In genomic region chr9:26292943-26293342, GRCh38 we compare ENCODE assay signal across 14 cellular contexts.
DNase-seq lines count a peak whose midpoint lies in the region; ATAC-seq and TF ChIP-seq lines count a peak whose summit lies in the region.
"Had no signal": no experiment of that assay in that cellular context is flagged by ENCODE, and none has a peak within 500 bp of the region (broad histone marks: within the 10 kb centered on the region; RNA-seq: fewer than 3 reads in every experiment).

No MANE protein-coding gene starts in this region.

- in situ Hi-C loops in astrocyte of the cerebellum (cut with HindIII; ENCODE audit: low sequenced_read_pairs): no loop called here

- ATAC-seq in mucosa of descending colon: no peak
- ATAC-seq in GM21825 (IDR thresholded peaks at IDR 0.05; ENCODE audit: unreplicated experiment): no peak
- no peak for ATAC-seq in HG03565 (IDR thresholded peaks at IDR 0.05; ENCODE audit: unreplicated experiment)
- ATAC-seq: stimulated activated effector memory CD8-positive, alpha-beta T cell treated with anti-CD3 and anti-CD28 coated beads, Interleukin-12 subunit alpha, Interleukin-12 subunit beta, amount 100 ng/mL, for 72 hours had no signal

- H3K4me3 ChIP-seq in astrocyte of the cerebellum (ENCODE audit: low read depth, low read length) (no peak overlapping the region), mucosa of descending colon (no peak overlapping the region)

- H3K4me1 ChIP-seq in mucosa of descending colon (ENCODE audit: low read depth): no peaks in the 10 kb centered on the region

- peaks cover 3% of the 10 kb centered on the region for H3K9me3 ChIP-seq in mucosa of descending colon

- no peaks in the 10 kb centered on the region for H3K36me3 ChIP-seq in mucosa of descending colon (ENCODE audit: low read depth)

- peak; percentile 27 for DNase-seq in AG20443 (ENCODE audit: low spot score)
- DNase-seq in NCI-H1092 (lab: John Stamatoyannopoulos, UW): peak; percentile 5
- DNase-seq in astrocyte of the cerebellum (ENCODE audit: low read depth): peak; percentile 38
- peak; percentile 83 for DNase-seq in myocyte (ENCODE audit: low read depth)
- DNase-seq in mucosa of descending colon: no peak
- no peak for DNase-seq in epidermal melanocyte (ENCODE audit: insufficient read length, low spot score)
- DNase-seq: activated CD4-positive, alpha-beta T cell treated with anti-CD3 and anti-CD28 coated beads, Interleukin-2, amount 10 ng/mL, durations not matched to agents 7 days and 5 days; cerebellar nuclear complex; foreskin melanocyte; MV-4-11; NCI-H774 had no signal

- TF ChIP-seq CTCF in astrocyte of the cerebellum (IDR thresholded peaks at IDR 0.05; ENCODE audit: low read depth, low read length, missing control alignments): no peak
- TF ChIP-seq CTCF in mucosa of descending colon (IDR thresholded peaks at IDR 0.05): no peak

- intact Hi-C loops in mucosa of descending colon (cut with DNase I, micrococcal nuclease): no loop called here

Comparison
In these comparisons a context has a peak if more than half of its experiments do, and no peak if none do; other contexts are left out.
1. DNase-seq: peak in AG20443 (single experiment), NCI-H1092 (single experiment), astrocyte of the cerebellum (single experiment) and myocyte (single experiment); none in mucosa of descending colon (0 of 3) and epidermal melanocyte (single experiment).